Comparison of ENCODE assay signal across 8 cellular contexts in genomic region chr6:117602151-117602898, GRCh38. TPM values are rescaled to one million over a fixed set of nuclear protein-coding genes. Genes with fewer than 3 reads are reported as not detected.
DNase-seq lines count a peak whose midpoint lies in the region; ATAC-seq, FAIRE-seq and TF ChIP-seq lines count a peak whose summit lies in the region.

GOPC (minus strand) TSS chr6:117602511; CDS start chr6:117602288, 223 bp downstream.

- H3K4me3 ChIP-seq in Caco-2 (ENCODE audit: low read depth, low read length), result peak within 1 kb of the TSS; percentile 63
- H3K4me3 ChIP-seq in endodermal cell (ENCODE audit: low read length), result peak within 1 kb of the TSS; percentile 97
- peak within 1 kb of the TSS; percentile 76 for H3K4me3 ChIP-seq in mesendoderm (ENCODE audit: low read length)

- BruUV-seq in Caco-2 (replicated peaks; lab: Mats Ljungman, UMichigan), result no TSS peak

- H4K8ac ChIP-seq in mesendoderm (ENCODE audit: low read depth, low read length), result no peak within 1 kb of the TSS

- intact Hi-C loops in Caco-2 (cut with micrococcal nuclease; ENCODE audit: unreplicated experiment), result loop anchor here (1.0 kb wide), 2 partner anchors 11 to 73 kb away; partner anchors contain the start of gene NUS1

- H3K27ac ChIP-seq in endodermal cell (ENCODE audit: low read depth, low read length), result peak within 1 kb of the TSS; percentile 65
- H3K27ac ChIP-seq in mesendoderm (ENCODE audit: low read depth, low read length), result peak within 1 kb of the TSS; percentile 75

- no peak within 1 kb of the TSS for H2BK120ac ChIP-seq in mesendoderm (ENCODE audit: low read depth, low read length)

- DNase-seq in Caco-2, result peak; percentile 95 to 97
- peak; percentile 98 for DNase-seq in HTR-8/SVneo (ENCODE audit: insufficient read length, low spot score)
- peak; percentile 97 for DNase-seq in NOMO-1 treated with dmso at 0.1 percent for 144 hours (lab: John Stamatoyannopoulos, UW; ENCODE audit: unreplicated experiment)
- peak; percentile 97 for DNase-seq in activated CD8-positive, alpha-beta memory T cell treated with anti-CD3 and anti-CD28 coated beads, Interleukin-2, amount 10 ng/mL, durations not matched to agents 7 days and 5 days
- peak; percentile 98 for DNase-seq in endodermal cell
- peak; percentile 99 for DNase-seq in mesendoderm
- DNase-seq in stimulated activated CD8-positive, alpha-beta memory T cell treated with anti-CD3 and anti-CD28 coated beads, Interleukin-15, amount 100 ng/mL, for 1 hour (ENCODE audit: low read depth), result peak; percentile 81

- peak within 1 kb of the TSS; percentile 96 for H3K4me3 Mint-ChIP-seq in Caco-2 (ENCODE audit: unreplicated experiment)
- peak within 1 kb of the TSS; percentile 97 for H3K4me3 Mint-ChIP-seq in activated CD8-positive, alpha-beta memory T cell treated with anti-CD3 and anti-CD28 coated beads, Interleukin-2, amount 10 ng/mL, durations not matched to agents 7 days and 5 days
- H3K4me3 Mint-ChIP-seq in endodermal cell, result peak within 1 kb of the TSS; percentile 94

- peak within 1 kb of the TSS; percentile 94 for H4K5ac ChIP-seq in mesendoderm (ENCODE audit: low read length)

- 4 to 15% methylated on average over 8 to 60 of the region's 60 CpGs for WGBS in endodermal cell (ENCODE audit: insufficient coverage in 1 of 2, insufficient read length in 1 of 2), 2 experiments
- no CpG with 5 or more reads among the region's 60 CpGs for WGBS in mesendoderm (ENCODE audit: extremely low coverage, insufficient coverage, low lambda C conversion rate)

- H3K79me2 ChIP-seq in mesendoderm (ENCODE audit: control insufficient read depth, insufficient read depth, low read length), result peaks cover 16% of the 10 kb centered on the region

- no peak within 1 kb of the TSS for H2AK5ac ChIP-seq in mesendoderm (ENCODE audit: low read length)

- TF ChIP-seq CTCF in Caco-2 (IDR thresholded peaks at IDR 0.05; ENCODE audit: insufficient read depth in 1 of 2, low read depth in 1 of 2, low read length in 1 of 2, severe bottlenecking in 1 of 2, unreplicated experiment in 1 of 2), result peak; percentile 23 to 45
- peak; percentile 45 for TF ChIP-seq CTCF in endodermal cell (conservative IDR thresholded peaks at IDR 0.05)

- CTCF ChIA-PET in Caco-2 (lab: Charles Lee), result interaction anchor here (0.7 to 1.6 kb wide), 6 partner anchors 66 to 243 kb away, joined by 3 to 10 read pairs (median 4); no protein-coding TSS in a partner anchor
- CTCF ChIA-PET in activated CD8-positive, alpha-beta memory T cell treated with anti-CD3 and anti-CD28 coated beads, Interleukin-2, amount 10 ng/mL, durations not matched to agents 7 days and 5 days (lab: Charles Lee), result interaction anchor here (0.7 to 7.0 kb wide), 10 partner anchors 11 to 255 kb away, joined by 3 to 69 read pairs (median 4); no protein-coding TSS in a partner anchor

- peak within 1 kb of the TSS; percentile 83 for H3K4me2 ChIP-seq in mesendoderm (ENCODE audit: low read length)

- no peaks in the 10 kb centered on the region for H3K9me3 ChIP-seq in Caco-2
- peaks cover 10% of the 10 kb centered on the region for H3K9me3 ChIP-seq in endodermal cell (ENCODE audit: control insufficient read depth, low read length)

- H3K9ac ChIP-seq in endodermal cell (ENCODE audit: extremely low read depth, low read length, poor library complexity, severe bottlenecking) (peak within 1 kb of the TSS; percentile 65), mesendoderm (ENCODE audit: low read length) (peak within 1 kb of the TSS; percentile 86)

- no peak within 1 kb of the TSS for H3K23ac ChIP-seq in mesendoderm (ENCODE audit: low read length)

- H3K36me3 Mint-ChIP-seq in Caco-2 (ENCODE audit: insufficient read depth, unreplicated experiment), result peaks cover 25% of the 10 kb centered on the region
- peaks cover 23% of the 10 kb centered on the region for H3K36me3 Mint-ChIP-seq in activated CD8-positive, alpha-beta memory T cell treated with anti-CD3 and anti-CD28 coated beads, Interleukin-2, amount 10 ng/mL, durations not matched to agents 7 days and 5 days
- peaks cover 25% of the 10 kb centered on the region for H3K36me3 Mint-ChIP-seq in endodermal cell (ENCODE audit: low read depth)

- H3K27me3 ChIP-seq in Caco-2 (replicated peaks; ENCODE audit: control insufficient read depth, insufficient read depth, low read length) (no peaks in the 10 kb centered on the region), endodermal cell (ENCODE audit: control insufficient read depth, insufficient read depth, low read length, poor library complexity, severe bottlenecking) (no peaks in the 10 kb centered on the region), mesendoderm (ENCODE audit: insufficient read depth, low read length, poor library complexity) (no peaks in the 10 kb centered on the region)

- H3K18ac ChIP-seq in mesendoderm (ENCODE audit: low read length), result peak within 1 kb of the TSS; percentile 85

- H3K79me1 ChIP-seq in mesendoderm (ENCODE audit: low read length), result peaks cover 7% of the 10 kb centered on the region

- H3K27me3 Mint-ChIP-seq in Caco-2 (ENCODE audit: insufficient read depth, unreplicated experiment) (no peaks in the 10 kb centered on the region), endodermal cell (ENCODE audit: insufficient read depth) (no peaks in the 10 kb centered on the region)
- peaks cover 2% of the 10 kb centered on the region for H3K27me3 Mint-ChIP-seq in activated CD8-positive, alpha-beta memory T cell treated with anti-CD3 and anti-CD28 coated beads, Interleukin-2, amount 10 ng/mL, durations not matched to agents 7 days and 5 days

- POLR2A ChIA-PET in Caco-2 (lab: Charles Lee), result interaction anchor here (0.7 to 1.4 kb wide), 8 partner anchors 11 to 643 kb away, joined by 3 to 13 read pairs (median 4); partner anchors contain the start of gene DCBLD1

- H3K27ac Mint-ChIP-seq in Caco-2 (ENCODE audit: unreplicated experiment), result peak within 1 kb of the TSS; percentile 94
- H3K27ac Mint-ChIP-seq in activated CD8-positive, alpha-beta memory T cell treated with anti-CD3 and anti-CD28 coated beads, Interleukin-2, amount 10 ng/mL, durations not matched to agents 7 days and 5 days, result peak within 1 kb of the TSS; percentile 98
- peak within 1 kb of the TSS; percentile 97 for H3K27ac Mint-ChIP-seq in endodermal cell

- peak within 1 kb of the TSS; percentile 72 for H3K4ac ChIP-seq in mesendoderm (ENCODE audit: low read depth, low read length)

- peak within 1 kb of the TSS; percentile 77 for H2BK5ac ChIP-seq in mesendoderm (ENCODE audit: low read length)

- H3K36me3 ChIP-seq in Caco-2 (ENCODE audit: control insufficient read depth, insufficient read depth, low read length) (peaks cover 3% of the 10 kb centered on the region; the same call in 1 of the 2 replicates), endodermal cell (ENCODE audit: control insufficient read depth, insufficient read depth, low read length) (peaks cover 26% of the 10 kb centered on the region), mesendoderm (ENCODE audit: control insufficient read depth, insufficient read depth, low read length) (no peaks in the 10 kb centered on the region)

- peaks cover 7% of the 10 kb centered on the region; the same call in 1 of the 2 replicates for H3K4me1 ChIP-seq in Caco-2
- H3K4me1 ChIP-seq in endodermal cell (ENCODE audit: control insufficient read depth, insufficient read depth, low read length), result no peaks in the 10 kb centered on the region
- no peaks in the 10 kb centered on the region for H3K4me1 ChIP-seq in mesendoderm (ENCODE audit: control insufficient read depth, low read depth, low read length)

- H3K56ac ChIP-seq in mesendoderm (ENCODE audit: low read length), result peak within 1 kb of the TSS; percentile 97

- peak; percentile 86 for ATAC-seq in GM21367 (IDR thresholded peaks at IDR 0.05; ENCODE audit: unreplicated experiment)
- peak; percentile 97 for ATAC-seq in activated CD8-positive, alpha-beta memory T cell treated with anti-CD3 and anti-CD28 coated beads, Interleukin-2, amount 10 ng/mL, durations not matched to agents 7 days and 5 days

- no peak within 1 kb of the TSS for H2BK15ac ChIP-seq in mesendoderm (replicated peaks; ENCODE audit: low read depth)

- peak; percentile 78 for FAIRE-seq in HTR-8/SVneo (lab: Jason Lieb, UNC)

- H3K9me3 Mint-ChIP-seq in Caco-2 (ENCODE audit: unreplicated experiment) (no peaks in the 10 kb centered on the region), endodermal cell (peaks cover 13% of the 10 kb centered on the region)
- H3K9me3 Mint-ChIP-seq in activated CD8-positive, alpha-beta memory T cell treated with anti-CD3 and anti-CD28 coated beads, Interleukin-2, amount 10 ng/mL, durations not matched to agents 7 days and 5 days (ENCODE audit: low read depth), result peaks cover 4% of the 10 kb centered on the region

- H3K4me1 Mint-ChIP-seq in Caco-2 (ENCODE audit: low read depth, unreplicated experiment) (no peaks in the 10 kb centered on the region), endodermal cell (peaks cover 14% of the 10 kb centered on the region)
- H3K4me1 Mint-ChIP-seq in activated CD8-positive, alpha-beta memory T cell treated with anti-CD3 and anti-CD28 coated beads, Interleukin-2, amount 10 ng/mL, durations not matched to agents 7 days and 5 days, result peaks cover 36% of the 10 kb centered on the region

RNA-seq across cellular contexts. Expression of gene GOPC, which starts in this region (rescaled TPM):
- total RNA-seq in Caco-2 (2022) (29.0 and 29.6 TPM in 2 replicates), endodermal cell (10 to 100 TPM; 28.4 to 30.3 TPM)
- total RNA-seq in activated CD8-positive, alpha-beta memory T cell treated with anti-CD3 and anti-CD28 coated beads, Interleukin-2, amount 10 ng/mL, durations not matched to agents 7 days and 5 days, result 10 to 100 TPM; 21.3 to 25.0 TPM
- 23.3 TPM for polyA plus RNA-seq in endodermal cell (2013, experiment 1 of 2)
- 22.4 TPM for polyA plus RNA-seq in endodermal cell (2013, experiment 2 of 2)
- polyA plus RNA-seq in mesendoderm (2013, experiment 1 of 2), result 12.1 TPM
- polyA plus RNA-seq in mesendoderm (2013, experiment 2 of 2), result 12.3 TPM

Comparison
In these comparisons a context has a peak if more than half of its experiments do, and no peak if none do; other contexts are left out.
1. Peak in every context shown above with its lines: DNase-seq, ATAC-seq, H3K4me3 ChIP-seq and H3K27ac ChIP-seq.